9 cellular contexts compared by ENCODE assay signal in genomic region chr14:77980475-77981321, GRCh38.
A peak's percentile ranks its signal among the peaks of the same experiment; 100 is the strongest.
DNase-seq lines count a peak whose midpoint lies in the region; ATAC-seq and TF ChIP-seq lines count a peak whose summit lies in the region.
"Had no signal": no experiment of that assay in that cellular context is flagged by ENCODE, and none has a peak within 500 bp of the region (broad histone marks: within the 10 kb centered on the region; RNA-seq: fewer than 3 reads in every experiment).

No MANE protein-coding gene starts in this region.

- H3K4me1 ChIP-seq in duodenal mucosa (ENCODE audit: control insufficient read depth in 1 of 2, insufficient read depth in 2 of 2, low read length in 2 of 2), result peaks cover 0 to 11% of the 10 kb centered on the region in 2 donors
- H3K4me1 ChIP-seq in mucosa of descending colon (ENCODE audit: low read depth), result no peaks in the 10 kb centered on the region
- H3K4me1 ChIP-seq in urinary bladder (ENCODE audit: insufficient read depth), result peaks cover 2% of the 10 kb centered on the region

- DNase-seq in activated naive CD4-positive, alpha-beta T cell treated with Interleukin-2 at 50 U/mL for 16 hours, result no peak
- DNase-seq in mucosa of descending colon (peak; percentile 42 to 67 (median 58)), RKO (ENCODE audit: low spot score) (no peak), medulla oblongata (ENCODE audit: extremely low spot score) (no peak), pons (ENCODE audit: low spot score) (no peak)
- DNase-seq: tibial artery had no signal

- ATAC-seq in mucosa of descending colon, result peak; percentile 85

- H3K4me3 Mint-ChIP-seq in activated naive CD4-positive, alpha-beta T cell treated with anti-CD3 and anti-CD28 coated beads, Interleukin-2, amount 50 U/mL, for 24 hours, result peak overlapping the region; percentile 27

- H3K27me3 Mint-ChIP-seq in activated naive CD4-positive, alpha-beta T cell treated with anti-CD3 and anti-CD28 coated beads, Interleukin-2, amount 50 U/mL, for 24 hours, result peaks cover 25% of the 10 kb centered on the region

- H3K4me3 ChIP-seq in duodenal mucosa (ENCODE audit: low read depth in 1 of 2, low read length in 2 of 2) (peak overlapping the region; percentile 45 to 57), mucosa of descending colon (no peak overlapping the region), urinary bladder (ENCODE audit: low read depth, low read length) (peak overlapping the region; percentile 20)
- H3K4me3 ChIP-seq: tibial artery had no signal

- no peaks in the 10 kb centered on the region for H3K4me1 Mint-ChIP-seq in activated naive CD4-positive, alpha-beta T cell treated with anti-CD3 and anti-CD28 coated beads, Interleukin-2, amount 50 U/mL, for 24 hours

- intact Hi-C loops in mucosa of descending colon (cut with DNase I, micrococcal nuclease), result no loop called here

- no peak overlapping the region for H3K27ac Mint-ChIP-seq in activated naive CD4-positive, alpha-beta T cell treated with anti-CD3 and anti-CD28 coated beads, Interleukin-2, amount 50 U/mL, for 24 hours

- no peak overlapping the region for H3K27ac ChIP-seq in duodenal mucosa (ENCODE audit: low read depth, low read length)
- H3K27ac ChIP-seq in urinary bladder (ENCODE audit: low read depth), result no peak overlapping the region
- H3K27ac ChIP-seq: tibial artery had no signal

- no peaks in the 10 kb centered on the region for H3K9me3 Mint-ChIP-seq in activated naive CD4-positive, alpha-beta T cell treated with anti-CD3 and anti-CD28 coated beads, Interleukin-2, amount 50 U/mL, for 24 hours

- TF ChIP-seq CTCF in mucosa of descending colon (IDR thresholded peaks at IDR 0.05), result no peak

- peaks cover 0 to 2% of the 10 kb centered on the region in 2 donors for H3K27me3 ChIP-seq in duodenal mucosa (ENCODE audit: control insufficient read depth in 1 of 2, insufficient read depth in 2 of 2, low read length in 2 of 2)

- H3K36me3 Mint-ChIP-seq in activated naive CD4-positive, alpha-beta T cell treated with anti-CD3 and anti-CD28 coated beads, Interleukin-2, amount 50 U/mL, for 24 hours, result no peaks in the 10 kb centered on the region

- H3K9me3 ChIP-seq in duodenal mucosa (ENCODE audit: control insufficient read depth in 1 of 2, low read length in 2 of 2), result no peaks in the 10 kb centered on the region
- H3K9me3 ChIP-seq in mucosa of descending colon, result no peaks in the 10 kb centered on the region
- H3K9me3 ChIP-seq: tibial artery had no signal

- no peaks in the 10 kb centered on the region for H3K36me3 ChIP-seq in duodenal mucosa (ENCODE audit: control insufficient read depth in 1 of 2, insufficient read depth in 2 of 2, low read length in 2 of 2)
- H3K36me3 ChIP-seq in mucosa of descending colon (ENCODE audit: low read depth), result no peaks in the 10 kb centered on the region
- no peaks in the 10 kb centered on the region for H3K36me3 ChIP-seq in urinary bladder (ENCODE audit: insufficient read depth)
- H3K36me3 ChIP-seq: tibial artery had no signal

- no peak overlapping the region for H3K9ac ChIP-seq in duodenal mucosa (ENCODE audit: low read depth in 1 of 2, low read length in 2 of 2)

- WGBS in urinary bladder, result 6% methylated on average over 45 of the region's 45 CpGs

Comparison
In these comparisons a context has a peak if more than half of its experiments do, and no peak if none do; other contexts are left out.
1. DNase-seq: peak in mucosa of descending colon (3 of 3); none in activated naive CD4-positive, alpha-beta T cell treated with Interleukin-2 at 50 U/mL for 16 hours (single experiment), RKO (single experiment), medulla oblongata (single experiment) and pons (single experiment).